8 cellular contexts compared by ENCODE assay signal in the genomic region with DNA sequence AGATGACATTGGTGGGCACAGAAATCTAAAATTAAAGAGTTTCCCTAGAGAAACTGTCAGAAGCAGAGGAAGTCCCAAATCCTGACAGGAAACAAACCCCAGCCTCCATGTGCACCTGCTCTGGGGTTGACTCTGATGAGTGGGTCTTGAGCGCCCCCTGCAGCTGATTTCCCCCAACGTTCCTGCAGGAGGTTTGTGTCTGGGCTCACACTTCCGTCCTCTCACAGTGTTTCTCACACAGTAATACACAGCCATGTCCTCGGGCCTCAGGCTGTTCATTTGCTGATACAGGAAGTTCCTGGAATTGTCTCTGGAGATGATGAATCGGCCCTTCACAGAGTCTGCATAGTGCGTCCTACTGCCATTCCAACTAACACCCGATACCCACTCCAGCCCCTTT.
DNase-seq lines count a peak whose midpoint lies in the region; ATAC-seq and TF ChIP-seq lines count a peak whose summit lies in the region.
"Not testable (repeated sequence)": the region's sequence is repeated elsewhere in the genome, so short reads cannot be mapped to it uniquely, and the experiment has no call there.

No MANE protein-coding gene starts in this region.

- intact Hi-C loops in naive thymus-derived CD4-positive, alpha-beta T cell (cut with micrococcal nuclease); stomach (cut with DNase I; ENCODE audit: low total_unique reads): not testable (repeated sequence)

- H3K4me3 Mint-ChIP-seq in naive thymus-derived CD4-positive, alpha-beta T cell = peak overlapping the region in 1 of 10 donors; percentile 28

- H3K36me3 ChIP-seq in Loucy (ENCODE audit: insufficient read depth, low read length); naive thymus-derived CD4-positive, alpha-beta T cell (ENCODE audit: control insufficient read depth in 2 of 3, insufficient read depth in 3 of 3, low read length in 3 of 3); stomach: not testable (repeated sequence)

- peaks cover 0 to 73% (median 20%) of the 10 kb centered on the region in 5 donors for H3K27me3 Mint-ChIP-seq in naive thymus-derived CD4-positive, alpha-beta T cell

- not testable (repeated sequence) for H3K9ac ChIP-seq in Loucy (ENCODE audit: low read depth, low read length, poor library complexity, severe bottlenecking)

- H3K4me2 ChIP-seq in Loucy (ENCODE audit: low read depth, low read length, poor library complexity, severe bottlenecking) = not testable (repeated sequence)

- CTCF ChIA-PET in naive thymus-derived CD4-positive, alpha-beta T cell (lab: Charles Lee) = interaction anchor here (1.2 to 1.5 kb wide), 2 partner anchors 12 to 14 kb away, joined by 4 to 5 read pairs; no protein-coding TSS in a partner anchor

- peaks cover 8 to 29% (median 22%) of the 10 kb centered on the region in 7 donors for H3K4me1 Mint-ChIP-seq in naive thymus-derived CD4-positive, alpha-beta T cell

- not testable (repeated sequence) for H3F3A ChIP-seq in Loucy (ENCODE audit: low read depth)

- H3K4me3 ChIP-seq in Loucy (ENCODE audit: low read length, poor library complexity, severe bottlenecking); naive thymus-derived CD4-positive, alpha-beta T cell (ENCODE audit: low read length); stomach: not testable (repeated sequence)

- not testable (repeated sequence) for H4K20me1 ChIP-seq in Loucy (ENCODE audit: insufficient read depth, low read length, poor library complexity, severe bottlenecking)

- H3K79me2 ChIP-seq in Loucy (ENCODE audit: insufficient read depth, low read length) = not testable (repeated sequence)

- not testable (repeated sequence) for ATAC-seq in naive thymus-derived CD4-positive, alpha-beta T cell

- not testable (repeated sequence) for H3K36me3 Mint-ChIP-seq in naive thymus-derived CD4-positive, alpha-beta T cell

- not testable (repeated sequence) for H2AFZ ChIP-seq in Loucy (ENCODE audit: low read length)

- H3K27ac ChIP-seq in naive thymus-derived CD4-positive, alpha-beta T cell (ENCODE audit: low read depth, low read length); stomach: not testable (repeated sequence)

- WGBS in stomach, 5 donors = 51 to 63% (median 53%) methylated on average over 5 to 7 of the region's 7 CpGs

- TF ChIP-seq POLR2A in stomach (IDR thresholded peaks at IDR 0.05) = not testable (repeated sequence)

- peak; percentile 0 for DNase-seq in DMS153 (lab: John Stamatoyannopoulos, UW)
- peak; percentile 22 to 59 (median 38) for DNase-seq in T-helper 2 cell
- peak; percentile 88 for DNase-seq in activated CD8-positive, alpha-beta memory T cell treated with anti-CD3 and anti-CD28 coated beads for 24 hours
- peak; percentile 61 for DNase-seq in activated gamma-delta T cell treated with anti-CD3 and anti-CD28 coated beads, Interleukin-2, amount 50 U/mL, for 16 hours (ENCODE audit: low read depth)
- DNase-seq in naive thymus-derived CD4-positive, alpha-beta T cell = peak; percentile 44 to 79 (median 64)
- DNase-seq in stimulated activated CD4-positive, alpha-beta T cell treated with anti-CD3 and anti-CD28 coated beads, TNF-alpha, amount 100 ng/mL, for 4 hours (ENCODE audit: low read depth in 3 of 3) = peak; percentile 28 to 41 (median 35)
- DNase-seq in stomach = peak; percentile 57

- peak overlapping the region in 2 of 9 donors; percentile 14 to 83 for H3K27ac Mint-ChIP-seq in naive thymus-derived CD4-positive, alpha-beta T cell

- TF ChIP-seq CTCF in Loucy (conservative IDR thresholded peaks at IDR 0.05; ENCODE audit: low read length) = peak; percentile 42
- not testable (repeated sequence) for TF ChIP-seq CTCF in stomach (IDR thresholded peaks at IDR 0.05)

- not testable (repeated sequence) for H3K27me3 ChIP-seq in Loucy (ENCODE audit: insufficient read depth, low read length, poor library complexity, severe bottlenecking); naive thymus-derived CD4-positive, alpha-beta T cell (ENCODE audit: control insufficient read depth in 2 of 2, insufficient read depth in 2 of 2, low read length in 2 of 2)
- peaks cover 0 to 56% (median 0%) of the 10 kb centered on the region in 3 donors for H3K27me3 ChIP-seq in stomach

- H3K9me2 ChIP-seq in Loucy (replicated peaks; ENCODE audit: low read depth, low read length) = not testable (repeated sequence)

- not testable (repeated sequence) for H3K9me3 ChIP-seq in Loucy (ENCODE audit: insufficient read depth, low read depth, low read length); naive thymus-derived CD4-positive, alpha-beta T cell (ENCODE audit: control insufficient read depth in 2 of 3, low read length in 3 of 3); stomach

- not testable (repeated sequence) for TF ChIP-seq EP300 in stomach (IDR thresholded peaks at IDR 0.05)

- not testable (repeated sequence) for H3K9me3 Mint-ChIP-seq in naive thymus-derived CD4-positive, alpha-beta T cell

- H3K4me1 ChIP-seq in Loucy (ENCODE audit: insufficient read depth, low read length, poor library complexity, severe bottlenecking) = peaks cover 22% of the 10 kb centered on the region
- H3K4me1 ChIP-seq in naive thymus-derived CD4-positive, alpha-beta T cell (ENCODE audit: control insufficient read depth in 2 of 2, insufficient read depth in 2 of 2, low read length in 2 of 2); stomach: not testable (repeated sequence)

- POLR2A ChIA-PET in naive thymus-derived CD4-positive, alpha-beta T cell (lab: Charles Lee) = not testable (repeated sequence)

Comparison
In these comparisons a context has a peak if more than half of its experiments do, and no peak if none do; other contexts are left out.
1. DNase-seq: peak in every context shown above with its lines; median percentile 88 in activated CD8-positive, alpha-beta memory T cell treated with anti-CD3 and anti-CD28 coated beads for 24 hours; 64 in naive thymus-derived CD4-positive, alpha-beta T cell; 61 in activated gamma-delta T cell treated with anti-CD3 and anti-CD28 coated beads, Interleukin-2, amount 50 U/mL, for 16 hours; 57 in stomach; 38 in T-helper 2 cell; 35 in stimulated activated CD4-positive, alpha-beta T cell treated with anti-CD3 and anti-CD28 coated beads, TNF-alpha, amount 100 ng/mL, for 4 hours; 0 in DMS153.